In the genomic region with DNA sequence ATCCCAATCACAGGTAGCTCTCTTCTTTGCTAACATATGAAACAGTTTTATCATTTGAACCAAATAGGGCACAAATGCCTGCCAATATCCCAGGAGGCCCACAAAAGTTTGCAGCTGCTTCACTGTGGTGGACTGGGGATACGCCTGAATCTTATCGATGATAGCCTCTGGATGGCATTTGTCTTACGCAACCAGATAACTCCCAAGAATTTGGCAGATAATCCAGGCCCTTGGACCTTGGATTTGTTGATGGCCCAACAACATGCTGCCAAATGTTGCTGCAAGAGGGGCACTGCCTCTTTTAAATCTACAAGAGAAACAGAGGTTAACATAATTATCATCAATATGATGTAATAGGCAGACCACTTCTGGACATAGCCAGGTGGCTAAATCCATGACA, we compare ENCODE assay signal across 1 cellular context.
TF ChIP-seq lines count a peak whose summit lies in the region.

No MANE protein-coding gene starts in this region.

TF ChIP-seq in HepG2, 621 proteins besides CTCF, POLR2A, EP300 and RAD21 (continued from another document):
- TF ChIP-seq, protein P1, sequence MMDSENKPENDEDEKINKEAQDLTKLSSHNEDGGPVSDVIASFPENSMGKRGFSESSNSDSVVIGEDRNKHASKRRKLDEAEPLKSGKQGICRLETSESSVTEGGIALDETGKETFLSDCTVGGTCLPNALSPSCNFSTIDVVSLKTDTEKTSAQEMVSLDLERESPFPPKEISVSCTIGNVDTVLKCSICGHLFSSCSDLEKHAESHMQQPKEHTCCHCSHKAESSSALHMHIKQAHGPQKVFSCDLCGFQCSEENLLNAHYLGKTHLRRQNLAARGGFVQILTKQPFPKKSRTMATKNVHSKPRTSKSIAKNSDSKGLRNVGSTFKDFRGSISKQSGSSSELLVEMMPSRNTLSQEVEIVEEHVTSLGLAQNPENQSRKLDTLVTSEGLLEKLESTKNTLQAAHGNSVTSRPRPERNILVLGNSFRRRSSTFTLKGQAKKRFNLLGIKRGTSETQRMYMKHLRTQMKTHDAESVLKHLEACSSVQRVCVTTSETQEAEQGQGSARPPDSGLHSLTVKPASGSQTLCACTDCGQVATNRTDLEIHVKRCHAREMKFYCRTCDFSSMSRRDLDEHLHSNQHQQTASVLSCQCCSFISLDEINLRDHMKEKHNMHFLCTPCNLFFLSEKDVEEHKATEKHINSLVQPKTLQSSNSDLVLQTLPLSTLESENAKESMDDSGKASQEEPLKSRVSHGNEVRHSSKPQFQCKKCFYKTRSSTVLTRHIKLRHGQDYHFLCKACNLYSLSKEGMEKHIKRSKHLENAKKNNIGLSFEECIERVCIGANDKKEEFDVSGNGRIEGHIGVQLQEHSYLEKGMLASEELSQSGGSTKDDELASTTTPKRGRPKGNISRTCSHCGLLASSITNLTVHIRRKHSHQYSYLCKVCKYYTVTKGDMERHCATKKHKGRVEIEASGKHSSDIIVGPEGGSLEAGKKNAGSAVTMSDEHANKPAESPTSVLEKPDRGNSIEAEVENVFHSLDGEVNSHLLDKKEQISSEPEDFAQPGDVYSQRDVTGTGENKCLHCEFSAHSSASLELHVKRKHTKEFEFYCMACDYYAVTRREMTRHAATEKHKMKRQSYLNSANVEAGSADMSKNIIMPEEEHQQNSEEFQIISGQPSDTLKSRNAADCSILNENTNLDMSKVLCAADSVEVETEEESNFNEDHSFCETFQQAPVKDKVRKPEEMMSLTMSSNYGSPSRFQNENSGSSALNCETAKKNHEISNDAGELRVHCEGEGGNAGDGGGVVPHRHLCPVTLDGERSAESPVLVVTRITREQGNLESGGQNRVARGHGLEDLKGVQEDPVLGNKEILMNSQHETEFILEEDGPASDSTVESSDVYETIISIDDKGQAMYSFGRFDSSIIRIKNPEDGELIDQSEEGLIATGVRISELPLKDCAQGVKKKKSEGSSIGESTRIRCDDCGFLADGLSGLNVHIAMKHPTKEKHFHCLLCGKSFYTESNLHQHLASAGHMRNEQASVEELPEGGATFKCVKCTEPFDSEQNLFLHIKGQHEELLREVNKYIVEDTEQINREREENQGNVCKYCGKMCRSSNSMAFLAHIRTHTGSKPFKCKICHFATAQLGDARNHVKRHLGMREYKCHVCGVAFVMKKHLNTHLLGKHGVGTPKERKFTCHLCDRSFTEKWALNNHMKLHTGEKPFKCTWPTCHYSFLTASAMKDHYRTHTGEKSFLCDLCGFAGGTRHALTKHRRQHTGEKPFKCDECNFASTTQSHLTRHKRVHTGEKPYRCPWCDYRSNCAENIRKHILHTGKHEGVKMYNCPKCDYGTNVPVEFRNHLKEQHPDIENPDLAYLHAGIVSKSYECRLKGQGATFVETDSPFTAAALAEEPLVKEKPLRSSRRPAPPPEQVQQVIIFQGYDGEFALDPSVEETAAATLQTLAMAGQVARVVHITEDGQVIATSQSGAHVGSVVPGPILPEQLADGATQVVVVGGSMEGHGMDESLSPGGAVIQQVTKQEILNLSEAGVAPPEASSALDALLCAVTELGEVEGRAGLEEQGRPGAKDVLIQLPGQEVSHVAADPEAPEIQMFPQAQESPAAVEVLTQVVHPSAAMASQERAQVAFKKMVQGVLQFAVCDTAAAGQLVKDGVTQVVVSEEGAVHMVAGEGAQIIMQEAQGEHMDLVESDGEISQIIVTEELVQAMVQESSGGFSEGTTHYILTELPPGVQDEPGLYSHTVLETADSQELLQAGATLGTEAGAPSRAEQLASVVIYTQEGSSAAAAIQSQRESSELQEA (CRISPR knock-in tag; IDR thresholded peaks at IDR 0.05; ENCODE audit: not compliant biosample characterization): no peak
- TF ChIP-seq, protein P2, sequence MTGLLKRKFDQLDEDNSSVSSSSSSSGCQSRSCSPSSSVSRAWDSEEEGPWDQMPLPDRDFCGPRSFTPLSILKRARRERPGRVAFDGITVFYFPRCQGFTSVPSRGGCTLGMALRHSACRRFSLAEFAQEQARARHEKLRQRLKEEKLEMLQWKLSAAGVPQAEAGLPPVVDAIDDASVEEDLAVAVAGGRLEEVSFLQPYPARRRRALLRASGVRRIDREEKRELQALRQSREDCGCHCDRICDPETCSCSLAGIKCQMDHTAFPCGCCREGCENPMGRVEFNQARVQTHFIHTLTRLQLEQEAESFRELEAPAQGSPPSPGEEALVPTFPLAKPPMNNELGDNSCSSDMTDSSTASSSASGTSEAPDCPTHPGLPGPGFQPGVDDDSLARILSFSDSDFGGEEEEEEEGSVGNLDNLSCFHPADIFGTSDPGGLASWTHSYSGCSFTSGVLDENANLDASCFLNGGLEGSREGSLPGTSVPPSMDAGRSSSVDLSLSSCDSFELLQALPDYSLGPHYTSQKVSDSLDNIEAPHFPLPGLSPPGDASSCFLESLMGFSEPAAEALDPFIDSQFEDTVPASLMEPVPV (CRISPR knock-in tag; IDR thresholded peaks at IDR 0.05): no peak
- no peak for TF ChIP-seq ZNF746 (CRISPR knock-in tag; IDR thresholded peaks at IDR 0.05)
- TF ChIP-seq NCOA1 (CRISPR knock-in tag; IDR thresholded peaks at IDR 0.05): no peak
- TF ChIP-seq ZNF460 (CRISPR knock-in tag; IDR thresholded peaks at IDR 0.05; ENCODE audit: borderline replicate concordance): no peak
- peak; percentile 31; the same call in 1 of the 2 replicates for TF ChIP-seq PITX1 (CRISPR knock-in tag; IDR thresholded peaks at IDR 0.05)
- peak; percentile 13; the same call in 1 of the 2 replicates for TF ChIP-seq HNF4G (IDR thresholded peaks at IDR 0.05; ENCODE audit: borderline replicate concordance, low read depth, low read length)
- no peak for TF ChIP-seq HNF4G (CRISPR knock-in tag; IDR thresholded peaks at IDR 0.05; ENCODE audit: borderline replicate concordance, low read depth)
- peak; percentile 59; the same call in 1 of the 2 replicates for TF ChIP-seq HNF4A (CRISPR knock-in tag; IDR thresholded peaks at IDR 0.05)
- TF ChIP-seq, protein P3, sequence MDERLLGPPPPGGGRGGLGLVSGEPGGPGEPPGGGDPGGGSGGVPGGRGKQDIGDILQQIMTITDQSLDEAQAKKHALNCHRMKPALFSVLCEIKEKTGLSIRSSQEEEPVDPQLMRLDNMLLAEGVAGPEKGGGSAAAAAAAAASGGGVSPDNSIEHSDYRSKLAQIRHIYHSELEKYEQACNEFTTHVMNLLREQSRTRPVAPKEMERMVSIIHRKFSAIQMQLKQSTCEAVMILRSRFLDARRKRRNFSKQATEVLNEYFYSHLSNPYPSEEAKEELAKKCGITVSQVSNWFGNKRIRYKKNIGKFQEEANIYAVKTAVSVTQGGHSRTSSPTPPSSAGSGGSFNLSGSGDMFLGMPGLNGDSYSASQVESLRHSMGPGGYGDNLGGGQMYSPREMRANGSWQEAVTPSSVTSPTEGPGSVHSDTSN (CRISPR knock-in tag; IDR thresholded peaks at IDR 0.05): no peak
- TF ChIP-seq JUND (CRISPR knock-in tag; IDR thresholded peaks at IDR 0.05): no peak
- TF ChIP-seq ZNF17 (CRISPR knock-in tag; IDR thresholded peaks at IDR 0.05): no peak
- TF ChIP-seq, protein P4, sequence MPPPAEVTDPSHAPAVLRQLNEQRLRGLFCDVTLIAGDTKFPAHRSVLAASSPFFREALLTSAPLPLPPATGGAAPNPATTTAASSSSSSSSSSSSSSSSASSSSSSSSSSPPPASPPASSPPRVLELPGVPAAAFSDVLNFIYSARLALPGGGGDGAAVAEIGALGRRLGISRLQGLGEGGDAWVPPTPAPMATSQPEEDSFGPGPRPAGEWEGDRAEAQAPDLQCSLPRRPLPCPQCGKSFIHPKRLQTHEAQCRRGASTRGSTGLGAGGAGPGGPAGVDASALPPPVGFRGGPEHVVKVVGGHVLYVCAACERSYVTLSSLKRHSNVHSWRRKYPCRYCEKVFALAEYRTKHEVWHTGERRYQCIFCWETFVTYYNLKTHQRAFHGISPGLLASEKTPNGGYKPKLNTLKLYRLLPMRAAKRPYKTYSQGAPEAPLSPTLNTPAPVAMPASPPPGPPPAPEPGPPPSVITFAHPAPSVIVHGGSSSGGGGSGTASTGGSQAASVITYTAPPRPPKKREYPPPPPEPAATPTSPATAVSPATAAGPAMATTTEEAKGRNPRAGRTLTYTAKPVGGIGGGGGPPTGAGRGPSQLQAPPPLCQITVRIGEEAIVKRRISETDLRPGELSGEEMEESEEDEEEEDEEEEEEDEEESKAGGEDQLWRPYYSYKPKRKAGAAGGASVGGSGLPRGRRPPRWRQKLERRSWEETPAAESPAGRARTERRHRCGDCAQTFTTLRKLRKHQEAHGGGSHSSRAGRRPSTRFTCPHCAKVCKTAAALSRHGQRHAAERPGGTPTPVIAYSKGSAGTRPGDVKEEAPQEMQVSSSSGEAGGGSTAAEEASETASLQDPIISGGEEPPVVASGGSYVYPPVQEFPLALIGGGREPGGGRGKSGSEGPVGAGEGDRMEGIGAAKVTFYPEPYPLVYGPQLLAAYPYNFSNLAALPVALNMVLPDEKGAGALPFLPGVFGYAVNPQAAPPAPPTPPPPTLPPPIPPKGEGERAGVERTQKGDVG (CRISPR knock-in tag; IDR thresholded peaks at IDR 0.05; ENCODE audit: borderline replicate concordance): no peak
- TF ChIP-seq SOX5 (CRISPR knock-in tag; IDR thresholded peaks at IDR 0.05; ENCODE audit: borderline replicate concordance): no peak
- no peak for TF ChIP-seq ELF1 (CRISPR knock-in tag; IDR thresholded peaks at IDR 0.05)
- 0 out of 2 replicates have a peak, but pooled peaks have one; percentile 28 for TF ChIP-seq TARDBP (CRISPR knock-in tag; IDR thresholded peaks at IDR 0.05)
- no peak for TF ChIP-seq NR2F6 (IDR thresholded peaks at IDR 0.05)
- TF ChIP-seq NR2F6 (CRISPR knock-in tag; IDR thresholded peaks at IDR 0.05): no peak
- TF ChIP-seq TCF7 (IDR thresholded peaks at IDR 0.05; ENCODE audit: low read depth): no peak
- TF ChIP-seq, protein P5, sequence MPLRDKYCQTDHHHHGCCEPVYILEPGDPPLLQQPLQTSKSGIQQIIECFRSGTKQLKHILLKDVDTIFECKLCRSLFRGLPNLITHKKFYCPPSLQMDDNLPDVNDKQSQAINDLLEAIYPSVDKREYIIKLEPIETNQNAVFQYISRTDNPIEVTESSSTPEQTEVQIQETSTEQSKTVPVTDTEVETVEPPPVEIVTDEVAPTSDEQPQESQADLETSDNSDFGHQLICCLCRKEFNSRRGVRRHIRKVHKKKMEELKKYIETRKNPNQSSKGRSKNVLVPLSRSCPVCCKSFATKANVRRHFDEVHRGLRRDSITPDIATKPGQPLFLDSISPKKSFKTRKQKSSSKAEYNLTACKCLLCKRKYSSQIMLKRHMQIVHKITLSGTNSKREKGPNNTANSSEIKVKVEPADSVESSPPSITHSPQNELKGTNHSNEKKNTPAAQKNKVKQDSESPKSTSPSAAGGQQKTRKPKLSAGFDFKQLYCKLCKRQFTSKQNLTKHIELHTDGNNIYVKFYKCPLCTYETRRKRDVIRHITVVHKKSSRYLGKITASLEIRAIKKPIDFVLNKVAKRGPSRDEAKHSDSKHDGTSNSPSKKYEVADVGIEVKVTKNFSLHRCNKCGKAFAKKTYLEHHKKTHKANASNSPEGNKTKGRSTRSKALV (CRISPR knock-in tag; IDR thresholded peaks at IDR 0.05): no peak
- 0 out of 2 replicates have a peak, but pooled peaks have one; percentile 17 for TF ChIP-seq ZNF644 (CRISPR knock-in tag; IDR thresholded peaks at IDR 0.05; ENCODE audit: low read depth)
- peak; percentile 80; the same call in 1 of the 2 replicates for TF ChIP-seq CEBPB (IDR thresholded peaks at IDR 0.05; ENCODE audit: borderline replicate concordance, low read depth, low read length)
- no peak for TF ChIP-seq ZNF496 (CRISPR knock-in tag; IDR thresholded peaks at IDR 0.05; ENCODE audit: insufficient replicate concordance)
- TF ChIP-seq, protein P6, sequence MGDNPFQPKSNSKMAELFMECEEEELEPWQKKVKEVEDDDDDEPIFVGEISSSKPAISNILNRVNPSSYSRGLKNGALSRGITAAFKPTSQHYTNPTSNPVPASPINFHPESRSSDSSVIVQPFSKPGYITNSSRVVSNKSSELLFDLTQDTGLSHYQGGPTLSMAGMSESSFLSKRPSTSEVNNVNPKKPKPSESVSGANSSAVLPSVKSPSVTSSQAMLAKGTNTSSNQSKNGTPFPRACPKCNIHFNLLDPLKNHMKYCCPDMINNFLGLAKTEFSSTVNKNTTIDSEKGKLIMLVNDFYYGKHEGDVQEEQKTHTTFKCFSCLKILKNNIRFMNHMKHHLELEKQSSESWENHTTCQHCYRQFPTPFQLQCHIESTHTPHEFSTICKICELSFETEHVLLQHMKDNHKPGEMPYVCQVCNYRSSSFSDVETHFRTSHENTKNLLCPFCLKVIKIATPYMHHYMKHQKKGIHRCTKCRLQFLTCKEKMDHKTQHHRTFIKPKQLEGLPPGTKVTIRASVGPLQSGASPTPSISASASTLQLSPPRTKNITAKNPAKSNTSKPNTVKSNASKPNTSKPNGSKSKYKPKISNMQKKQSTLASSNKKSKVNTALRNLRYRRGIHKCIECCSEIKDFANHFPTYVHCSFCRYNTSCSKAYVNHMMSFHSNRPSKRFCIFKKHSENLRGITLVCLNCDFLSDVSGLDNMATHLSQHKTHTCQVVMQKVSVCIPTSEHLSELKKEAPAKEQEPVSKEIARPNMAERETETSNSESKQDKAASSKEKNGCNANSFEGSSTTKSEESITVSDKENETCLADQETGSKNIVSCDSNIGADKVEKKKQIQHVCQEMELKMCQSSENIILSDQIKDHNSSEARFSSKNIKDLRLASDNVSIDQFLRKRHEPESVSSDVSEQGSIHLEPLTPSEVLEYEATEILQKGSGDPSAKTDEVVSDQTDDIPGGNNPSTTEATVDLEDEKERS (CRISPR knock-in tag; IDR thresholded peaks at IDR 0.05): no peak
- no peak for TF ChIP-seq ZNF749 (CRISPR knock-in tag; IDR thresholded peaks at IDR 0.05; ENCODE audit: borderline replicate concordance)
- TF ChIP-seq POGZ (CRISPR knock-in tag; IDR thresholded peaks at IDR 0.05): 0 out of 2 replicates have a peak, but pooled peaks have one; percentile 17
- no peak for TF ChIP-seq ZNF850 (CRISPR knock-in tag; conservative IDR thresholded peaks at IDR 0.05)
